23 cellular contexts compared by ENCODE assay signal in the genomic region with DNA sequence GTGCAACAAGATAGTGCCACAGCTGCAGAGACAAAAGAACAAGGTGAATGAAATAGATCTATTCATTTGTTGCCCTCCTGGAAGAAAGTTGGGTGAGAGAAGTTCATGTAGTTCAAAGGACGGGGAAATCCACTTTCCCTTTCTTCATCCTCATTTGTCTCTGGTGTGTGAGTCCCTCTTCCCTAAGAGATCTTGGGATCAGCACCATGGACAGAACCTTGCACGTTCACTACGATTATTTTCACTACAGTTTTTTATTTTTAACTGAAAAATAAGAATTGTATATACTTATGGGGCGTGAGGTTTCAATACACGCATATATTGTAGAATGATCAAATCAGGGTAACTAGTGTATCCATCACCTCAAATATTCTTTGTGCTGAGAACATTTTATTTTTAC. TPM values are rescaled to one million over a fixed set of nuclear protein-coding genes. Genes with fewer than 3 reads are reported as not detected.
DNase-seq lines count a peak whose midpoint lies in the region; ATAC-seq and TF ChIP-seq lines count a peak whose summit lies in the region.
"Had no signal": no experiment of that assay in that cellular context is flagged by ENCODE, and none has a peak within 500 bp of the region (broad histone marks: within the 10 kb centered on the region; RNA-seq: fewer than 3 reads in every experiment).

No MANE protein-coding gene starts in this region.

- RAD21 ChIA-PET in HCT116 (lab: Charles Lee; ENCODE audit: low non-redundant PET in 1 of 2, low total read pairs in 2 of 2, uncharacterized antibody in 2 of 2, unreplicated experiment in 2 of 2): no interaction called here

- WGBS in esophagus muscularis mucosa: 33% methylated on average over 5 of the region's 5 CpGs

- no peak overlapping the region for H3K27ac ChIP-seq in HCT116 (ENCODE audit: low read depth, low read length)
- H3K27ac ChIP-seq in esophagus muscularis mucosa (replicated peaks in 1 of 4): no peak overlapping the region
- H3K27ac ChIP-seq: dorsolateral prefrontal cortex, heart left ventricle, sigmoid colon, thoracic aorta had no signal

- CTCF ChIA-PET in HCT116 (lab: Charles Lee): no interaction called here

- TF ChIP-seq CTCF in HCT116 (IDR thresholded peaks at IDR 0.05 in 2 of 3, conservative IDR thresholded peaks at IDR 0.05 in 1 of 3; ENCODE audit: borderline replicate concordance in 1 of 3, insufficient read depth in 1 of 3, low read depth in 2 of 3, low read length in 2 of 3): no peak
- no peak for TF ChIP-seq CTCF in esophagus muscularis mucosa (IDR thresholded peaks at IDR 0.05)

- no TSS peak for BruUV-seq in HCT116 (replicated peaks; lab: Mats Ljungman, UMichigan)

- H3K36me3 ChIP-seq in HCT116 (ENCODE audit: control insufficient read depth in 1 of 2, insufficient read depth in 2 of 2, low read length in 2 of 2): no peaks in the 10 kb centered on the region; a peak in 1 of 4 replicates
- no peaks in the 10 kb centered on the region for H3K36me3 ChIP-seq in esophagus muscularis mucosa
- H3K36me3 ChIP-seq: heart left ventricle, sigmoid colon, thoracic aorta had no signal

- no peak overlapping the region for H3K4me2 ChIP-seq in HCT116 (ENCODE audit: low read length)

- H3K9me2 ChIP-seq in HCT116 (ENCODE audit: insufficient read depth): no peaks in the 10 kb centered on the region

- H3K4me1 ChIP-seq in HCT116 (ENCODE audit: control insufficient read depth in 1 of 2, insufficient read depth in 2 of 2, low read length in 2 of 2) (no peaks in the 10 kb centered on the region), esophagus muscularis mucosa (no peaks in the 10 kb centered on the region)
- H3K4me1 ChIP-seq: heart left ventricle, sigmoid colon had no signal

- no peaks in the 10 kb centered on the region for H4K20me1 ChIP-seq in HCT116 (ENCODE audit: insufficient read depth)

- H3K4me3 ChIP-seq in HCT116 (replicated peaks in 1 of 2; ENCODE audit: low read depth in 1 of 2, low read length in 2 of 2) (no peak overlapping the region), esophagus muscularis mucosa (no peak overlapping the region)
- H3K4me3 ChIP-seq: dorsolateral prefrontal cortex, heart left ventricle, sigmoid colon, thoracic aorta had no signal

- no peaks in the 10 kb centered on the region for H3K27me3 ChIP-seq in HCT116 (ENCODE audit: insufficient read depth, low read length)
- H3K27me3 ChIP-seq in esophagus muscularis mucosa: peaks cover 0 to 19% (median 0%) of the 10 kb centered on the region in 4 donors
- H3K27me3 ChIP-seq: sigmoid colon had no signal

- H3K9me3 ChIP-seq in HCT116 (ENCODE audit: control insufficient read depth in 1 of 2, insufficient read depth in 1 of 2, low read depth in 1 of 2, low read length in 2 of 2): no peaks in the 10 kb centered on the region
- H3K9me3 ChIP-seq in esophagus muscularis mucosa: peaks cover 0 to 4% (median 0%) of the 10 kb centered on the region in 4 donors
- H3K9me3 ChIP-seq: thoracic aorta had no signal

- DNase-seq in HCT116 (ENCODE audit: low read depth, low spot score): no peak
- peak; percentile 15 to 37 for DNase-seq in Kasumi-1 (lab: John Stamatoyannopoulos, UW)
- DNase-seq in RPMI8226: peak; percentile 54
- peak; percentile 31 for DNase-seq in left kidney (ENCODE audit: low read depth, low spot score)
- no peak for DNase-seq in esophagus muscularis mucosa (ENCODE audit: extremely low spot score)
- no peak for DNase-seq in stimulated activated CD4-positive, alpha-beta T cell treated with anti-CD3 and anti-CD28 coated beads, Interleukin-2, amount 100 ng/mL, for 24 hours
- DNase-seq: activated CD4-positive, alpha-beta T cell treated with anti-CD3 and anti-CD28 coated beads for 1 hour; activated CD8-positive, alpha-beta memory T cell treated with anti-CD3 and anti-CD28 coated beads, Interleukin-2, amount 50 U/mL, for 48 hours; activated naive CD4-positive, alpha-beta T cell treated with anti-CD3 and anti-CD28 coated beads, Interleukin-2, amount 10 ng/mL, durations not matched to agents 7 days and 5 days; dorsolateral prefrontal cortex; GDM1; HCEC 1CT; heart left ventricle; kidney; NCI-H187 treated with DMSO at 0.1 percent for 48 hours; NCI-H524; nucleus accumbens; sigmoid colon; stimulated activated CD4-positive, alpha-beta T cell treated with anti-CD3 and anti-CD28 coated beads, Interleukin-4, amount 100 ng/mL, for 24 hours; T-helper 1 cell had no signal

- no peak overlapping the region for H2AFZ ChIP-seq in HCT116 (ENCODE audit: low read depth, low read length, poor library complexity, severe bottlenecking)

- ATAC-seq in HCT116 (no peak), GM21576 (IDR thresholded peaks at IDR 0.05; ENCODE audit: unreplicated experiment) (no peak)
- ATAC-seq: heart left ventricle had no signal

- intact Hi-C loops in HCT116 (cut with micrococcal nuclease): no loop called here
- intact Hi-C loops in esophagus muscularis mucosa (cut with DNase I): no loop called here

- POLR2A ChIA-PET in HCT116 (lab: Charles Lee): no interaction called here

- H3K79me2 ChIP-seq in HCT116 (ENCODE audit: insufficient read depth, low read length): no peaks in the 10 kb centered on the region

- no peak for TF ChIP-seq RAD21 in HCT116 (IDR thresholded peaks at IDR 0.05; ENCODE audit: low read depth)

- H3K9ac ChIP-seq in HCT116 (ENCODE audit: low read length): no peak overlapping the region

- no peak for TF ChIP-seq EP300 in esophagus muscularis mucosa (IDR thresholded peaks at IDR 0.05)

- no peak for TF ChIP-seq POLR2A in HCT116 (IDR thresholded peaks at IDR 0.05; ENCODE audit: borderline replicate concordance, extremely low read depth, insufficient read depth, insufficient read length)
- TF ChIP-seq POLR2A in esophagus muscularis mucosa (IDR thresholded peaks at IDR 0.05; ENCODE audit: low read depth): no peak

TF ChIP-seq in HCT116, 20 proteins besides CTCF, POLR2A, EP300 and RAD21:
- TF ChIP-seq, protein P1, sequence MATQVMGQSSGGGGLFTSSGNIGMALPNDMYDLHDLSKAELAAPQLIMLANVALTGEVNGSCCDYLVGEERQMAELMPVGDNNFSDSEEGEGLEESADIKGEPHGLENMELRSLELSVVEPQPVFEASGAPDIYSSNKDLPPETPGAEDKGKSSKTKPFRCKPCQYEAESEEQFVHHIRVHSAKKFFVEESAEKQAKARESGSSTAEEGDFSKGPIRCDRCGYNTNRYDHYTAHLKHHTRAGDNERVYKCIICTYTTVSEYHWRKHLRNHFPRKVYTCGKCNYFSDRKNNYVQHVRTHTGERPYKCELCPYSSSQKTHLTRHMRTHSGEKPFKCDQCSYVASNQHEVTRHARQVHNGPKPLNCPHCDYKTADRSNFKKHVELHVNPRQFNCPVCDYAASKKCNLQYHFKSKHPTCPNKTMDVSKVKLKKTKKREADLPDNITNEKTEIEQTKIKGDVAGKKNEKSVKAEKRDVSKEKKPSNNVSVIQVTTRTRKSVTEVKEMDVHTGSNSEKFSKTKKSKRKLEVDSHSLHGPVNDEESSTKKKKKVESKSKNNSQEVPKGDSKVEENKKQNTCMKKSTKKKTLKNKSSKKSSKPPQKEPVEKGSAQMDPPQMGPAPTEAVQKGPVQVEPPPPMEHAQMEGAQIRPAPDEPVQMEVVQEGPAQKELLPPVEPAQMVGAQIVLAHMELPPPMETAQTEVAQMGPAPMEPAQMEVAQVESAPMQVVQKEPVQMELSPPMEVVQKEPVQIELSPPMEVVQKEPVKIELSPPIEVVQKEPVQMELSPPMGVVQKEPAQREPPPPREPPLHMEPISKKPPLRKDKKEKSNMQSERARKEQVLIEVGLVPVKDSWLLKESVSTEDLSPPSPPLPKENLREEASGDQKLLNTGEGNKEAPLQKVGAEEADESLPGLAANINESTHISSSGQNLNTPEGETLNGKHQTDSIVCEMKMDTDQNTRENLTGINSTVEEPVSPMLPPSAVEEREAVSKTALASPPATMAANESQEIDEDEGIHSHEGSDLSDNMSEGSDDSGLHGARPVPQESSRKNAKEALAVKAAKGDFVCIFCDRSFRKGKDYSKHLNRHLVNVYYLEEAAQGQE (IDR thresholded peaks at IDR 0.05; ENCODE audit: low read depth): peak; percentile 74
- TF ChIP-seq FOSL1 (IDR thresholded peaks at IDR 0.05; ENCODE audit: low read depth): no peak
TF ChIP-seq in HCT116: peak in this region for 1.

RNA-seq across cellular contexts. Expression of a gene that starts 29.2 kb away (rescaled TPM):
- total RNA-seq in HCT116 (2021; ENCODE audit: unreplicated experiment) (0.30 TPM), esophagus muscularis mucosa (not detected)
- 0.08 and 0.15 TPM in 2 replicates for polyA plus RNA-seq in HCT116 (2012)
- total RNA-seq: dorsolateral prefrontal cortex, heart left ventricle, kidney, sigmoid colon, thoracic aorta had no signal
- polyA plus RNA-seq: esophagus, heart left ventricle, sigmoid colon had no signal

Comparison
In these comparisons a context has a peak if more than half of its experiments do, and no peak if none do; other contexts are left out.
1. DNase-seq: peak in Kasumi-1 (2 of 2), RPMI8226 (single experiment) and left kidney (single experiment); none in HCT116 (single experiment), esophagus muscularis mucosa (single experiment) and stimulated activated CD4-positive, alpha-beta T cell treated with anti-CD3 and anti-CD28 coated beads, Interleukin-2, amount 100 ng/mL, for 24 hours (0 of 2).